9 cellular contexts compared by ENCODE assay signal in genomic region chr5:148186248-148187003, GRCh38. TPM values are rescaled to one million over a fixed set of nuclear protein-coding genes. Genes with fewer than 3 reads are reported as not detected.
DNase-seq lines count a peak whose midpoint lies in the region; ATAC-seq and TF ChIP-seq lines count a peak whose summit lies in the region.
"Had no signal": no experiment of that assay in that cellular context is flagged by ENCODE, and none has a peak within 500 bp of the region (broad histone marks: within the 10 kb centered on the region; RNA-seq: fewer than 3 reads in every experiment).

No MANE protein-coding gene starts in this region.

- H3K9me2 ChIP-seq in OCI-LY7 (ENCODE audit: insufficient read depth, low read length): no peaks in the 10 kb centered on the region

- no peaks in the 10 kb centered on the region for H3K36me3 Mint-ChIP-seq in activated T-helper 17 cell treated with anti-CD3 and anti-CD28 coated beads, Interleukin-2, amount 50 U/mL, for 72 hours (ENCODE audit: low read depth)
- H3K36me3 Mint-ChIP-seq in immature natural killer cell: no peaks in the 10 kb centered on the region

- no peaks in the 10 kb centered on the region for H3K9me3 Mint-ChIP-seq in activated T-helper 17 cell treated with anti-CD3 and anti-CD28 coated beads, Interleukin-2, amount 50 U/mL, for 72 hours
- no peaks in the 10 kb centered on the region for H3K9me3 Mint-ChIP-seq in immature natural killer cell
- H3K9me3 Mint-ChIP-seq: activated CD4-positive, alpha-beta T cell treated with anti-CD3 and anti-CD28 coated beads, Interleukin-2, amount 10 ng/mL, durations not matched to agents 7 days and 5 days had no signal

- H3K27ac Mint-ChIP-seq in activated T-helper 17 cell treated with anti-CD3 and anti-CD28 coated beads, Interleukin-2, amount 50 U/mL, for 72 hours: peak overlapping the region; percentile 56
- no peak overlapping the region for H3K27ac Mint-ChIP-seq in immature natural killer cell
- H3K27ac Mint-ChIP-seq: activated CD4-positive, alpha-beta T cell treated with anti-CD3 and anti-CD28 coated beads, Interleukin-2, amount 10 ng/mL, durations not matched to agents 7 days and 5 days had no signal

- POLR2A ChIA-PET in OCI-LY7 (lab: Charles Lee): interaction anchor here (0.5 to 0.9 kb wide), 2 partner anchors 17 to 25 kb away, joined by 3 to 6 read pairs; no protein-coding TSS in a partner anchor

- no peaks in the 10 kb centered on the region for H3K36me3 ChIP-seq in OCI-LY7 (ENCODE audit: insufficient read depth, low read length)

- no peak overlapping the region for H3K4me2 ChIP-seq in OCI-LY7 (ENCODE audit: low read length)

- H3K4me1 ChIP-seq in OCI-LY7 (ENCODE audit: insufficient read depth, low read length, poor library complexity, severe bottlenecking): no peaks in the 10 kb centered on the region

- H3K27ac ChIP-seq in OCI-LY7 (ENCODE audit: low read depth, low read length, poor library complexity, severe bottlenecking): no peak overlapping the region

- H2AFZ ChIP-seq in OCI-LY7 (ENCODE audit: low read length): no peak overlapping the region

- peak overlapping the region; percentile 19 for H3K4me3 Mint-ChIP-seq in activated T-helper 17 cell treated with anti-CD3 and anti-CD28 coated beads, Interleukin-2, amount 50 U/mL, for 72 hours
- no peak overlapping the region for H3K4me3 Mint-ChIP-seq in immature natural killer cell
- H3K4me3 Mint-ChIP-seq: activated CD4-positive, alpha-beta T cell treated with anti-CD3 and anti-CD28 coated beads, Interleukin-2, amount 10 ng/mL, durations not matched to agents 7 days and 5 days had no signal

- no peaks in the 10 kb centered on the region for H3K4me1 Mint-ChIP-seq in activated T-helper 17 cell treated with anti-CD3 and anti-CD28 coated beads, Interleukin-2, amount 50 U/mL, for 72 hours
- H3K4me1 Mint-ChIP-seq in immature natural killer cell: no peaks in the 10 kb centered on the region

- ATAC-seq in GM19035 (IDR thresholded peaks at IDR 0.05; ENCODE audit: unreplicated experiment) (peak; percentile 78), HG03175 (IDR thresholded peaks at IDR 0.05; ENCODE audit: unreplicated experiment) (peak; percentile 89)
- peak; percentile 99 for ATAC-seq in activated T-helper 17 cell treated with anti-CD3 and anti-CD28 coated beads, Interleukin-2, amount 50 U/mL, for 72 hours (replicated peaks)

- H3K79me2 ChIP-seq in OCI-LY7 (ENCODE audit: insufficient read depth, low read depth, low read length): no peaks in the 10 kb centered on the region

- no peak overlapping the region for H3K4me3 ChIP-seq in OCI-LY7 (ENCODE audit: low read depth, low read length, poor library complexity, severe bottlenecking)

- H4K20me1 ChIP-seq in OCI-LY7 (ENCODE audit: insufficient read depth, low read length): no peaks in the 10 kb centered on the region

- no TSS peak for BruUV-seq in OCI-LY7 (replicated peaks; lab: Mats Ljungman, UMichigan)

- CTCF ChIA-PET in OCI-LY7 (lab: Charles Lee; ENCODE audit: unreplicated experiment): no interaction called here

- peak; percentile 81 for DNase-seq in non-pigmented ciliary epithelial cell (ENCODE audit: low read depth)
- DNase-seq in OCI-LY7 (ENCODE audit: low spot score): no peak
- no peak for DNase-seq in activated effector memory CD4-positive, alpha-beta T cell treated with anti-CD3 and anti-CD28 coated beads, Interleukin-2, amount 50 U/mL, for 16 hours
- DNase-seq in immature natural killer cell: no peak
- DNase-seq in GM13977 (ENCODE audit: low spot score): no peak
- DNase-seq: activated CD4-positive, alpha-beta T cell treated with anti-CD3 and anti-CD28 coated beads, Interleukin-2, amount 10 ng/mL, durations not matched to agents 7 days and 5 days had no signal

- intact Hi-C loops in OCI-LY7 (cut with micrococcal nuclease; ENCODE audit: unreplicated experiment): no loop called here

- in situ Hi-C loops in GM13977 (cut with MboI; ENCODE audit: low pct_unique_long_range_greater_than_20kb, low sequenced_read_pairs, unreplicated experiment): loop anchor here (25.0 kb wide), 1 partner anchor 526 kb away; no protein-coding TSS in a partner anchor

- peaks cover 6% of the 10 kb centered on the region for H3K27me3 Mint-ChIP-seq in activated T-helper 17 cell treated with anti-CD3 and anti-CD28 coated beads, Interleukin-2, amount 50 U/mL, for 72 hours
- no peaks in the 10 kb centered on the region for H3K27me3 Mint-ChIP-seq in immature natural killer cell (ENCODE audit: low read depth in 3 of 3)

- no peak for TF ChIP-seq CTCF in OCI-LY7 (conservative IDR thresholded peaks at IDR 0.05; ENCODE audit: low read length)
- TF ChIP-seq CTCF in GM13977 (IDR thresholded peaks at IDR 0.05; ENCODE audit: extremely low read depth, insufficient read depth, missing control alignments): no peak

- no peaks in the 10 kb centered on the region for H3K9me3 ChIP-seq in OCI-LY7 (ENCODE audit: low read length)

RNA-seq across cellular contexts. Expression of gene SPINK6, which starts 16.4 kb away (rescaled TPM):
- total RNA-seq in activated T-helper 17 cell treated with anti-CD3 and anti-CD28 coated beads, Interleukin-2, amount 50 U/mL, for 72 hours: not detected
- total RNA-seq in OCI-LY7 (2014; rRNA removed; shearing (Covaris generic)): not detected in 2 replicates
- not detected in 2 replicates for total RNA-seq in OCI-LY7 (2022)
- polyA plus RNA-seq in immature natural killer cell: not detected
- total RNA-seq: activated CD4-positive, alpha-beta T cell treated with anti-CD3 and anti-CD28 coated beads, Interleukin-2, amount 10 ng/mL, durations not matched to agents 7 days and 5 days had no signal

RNA-seq across cellular contexts. Expression of gene SPINK14, which starts 18.1 kb away (rescaled TPM):
- total RNA-seq in activated T-helper 17 cell treated with anti-CD3 and anti-CD28 coated beads, Interleukin-2, amount 50 U/mL, for 72 hours: not detected
- not detected in 2 replicates for total RNA-seq in OCI-LY7 (2014; rRNA removed; shearing (Covaris generic))
- total RNA-seq in OCI-LY7 (2022): not detected in 2 replicates
- not detected for polyA plus RNA-seq in immature natural killer cell
- total RNA-seq: activated CD4-positive, alpha-beta T cell treated with anti-CD3 and anti-CD28 coated beads, Interleukin-2, amount 10 ng/mL, durations not matched to agents 7 days and 5 days had no signal

RNA-seq across cellular contexts. Expression of gene MARCOL, which starts 51.9 kb away (rescaled TPM):
- not detected for total RNA-seq in activated T-helper 17 cell treated with anti-CD3 and anti-CD28 coated beads, Interleukin-2, amount 50 U/mL, for 72 hours
- not detected in 2 replicates for total RNA-seq in OCI-LY7 (2014; rRNA removed; shearing (Covaris generic))
- total RNA-seq in OCI-LY7 (2022): not detected in 2 replicates
- not detected for polyA plus RNA-seq in immature natural killer cell
- total RNA-seq: activated CD4-positive, alpha-beta T cell treated with anti-CD3 and anti-CD28 coated beads, Interleukin-2, amount 10 ng/mL, durations not matched to agents 7 days and 5 days had no signal
